ENCODE assay signal across 14 cellular contexts in genomic region chr20:10637563-10637962, GRCh38. TPM values are rescaled to one million over a fixed set of nuclear protein-coding genes. Genes with fewer than 3 reads are reported as not detected.
DNase-seq lines count a peak whose midpoint lies in the region; ATAC-seq, FAIRE-seq and TF ChIP-seq lines count a peak whose summit lies in the region.
"Had no signal": no experiment of that assay in that cellular context is flagged by ENCODE, and none has a peak within 500 bp of the region (broad histone marks: within the 10 kb centered on the region; RNA-seq: fewer than 3 reads in every experiment).

No MANE protein-coding gene starts in this region.

- no peak for ATAC-seq in lower lobe of right lung
- ATAC-seq in activated CD8-positive, alpha-beta memory T cell treated with anti-CD3 and anti-CD28 coated beads, Interleukin-2, amount 10 ng/mL, durations not matched to agents 7 days and 5 days = no peak

- peaks cover 97% of the 10 kb centered on the region for H3K4me1 Mint-ChIP-seq in chondrocyte (ENCODE audit: low read depth)
- no peaks in the 10 kb centered on the region for H3K4me1 Mint-ChIP-seq in activated CD8-positive, alpha-beta memory T cell treated with anti-CD3 and anti-CD28 coated beads, Interleukin-2, amount 10 ng/mL, durations not matched to agents 7 days and 5 days

- H3K4me1 ChIP-seq in lower lobe of right lung (peaks cover 25% of the 10 kb centered on the region), BE2C (peaks cover under 1% of the 10 kb centered on the region; the same call in 1 of the 2 replicates)

- CTCF ChIA-PET in activated CD8-positive, alpha-beta memory T cell treated with anti-CD3 and anti-CD28 coated beads, Interleukin-2, amount 10 ng/mL, durations not matched to agents 7 days and 5 days (lab: Charles Lee) = no interaction called here

- peak overlapping the region; percentile 95 for H3K27ac Mint-ChIP-seq in chondrocyte (ENCODE audit: unreplicated experiment)
- no peak overlapping the region for H3K27ac Mint-ChIP-seq in activated CD8-positive, alpha-beta memory T cell treated with anti-CD3 and anti-CD28 coated beads, Interleukin-2, amount 10 ng/mL, durations not matched to agents 7 days and 5 days
- H3K27ac Mint-ChIP-seq: activated CD4-positive, alpha-beta memory T cell treated with anti-CD3 and anti-CD28 coated beads for 36 hours; activated naive CD8-positive, alpha-beta T cell; T-helper 1 cell treated with Interleukin-12 subunit alpha and Interleukin-12 subunit beta and Interleukin-4 antibody, amounts not matched to agents 30 μg/mL and 1 μg/mL, for 36 hours had no signal

- no peaks in the 10 kb centered on the region for H3K9me3 Mint-ChIP-seq in chondrocyte (ENCODE audit: low read depth)
- no peaks in the 10 kb centered on the region for H3K9me3 Mint-ChIP-seq in activated CD8-positive, alpha-beta memory T cell treated with anti-CD3 and anti-CD28 coated beads, Interleukin-2, amount 10 ng/mL, durations not matched to agents 7 days and 5 days (ENCODE audit: low read depth)
- H3K9me3 Mint-ChIP-seq: activated CD4-positive, alpha-beta memory T cell treated with anti-CD3 and anti-CD28 coated beads for 36 hours; T-helper 1 cell treated with Interleukin-12 subunit alpha and Interleukin-12 subunit beta and Interleukin-4 antibody, amounts not matched to agents 30 μg/mL and 1 μg/mL, for 36 hours had no signal

- H3K27me3 ChIP-seq in lower lobe of right lung (ENCODE audit: low read depth) (no peaks in the 10 kb centered on the region), BE2C (no peaks in the 10 kb centered on the region)

- DNase-seq in NCI-H748 (lab: John Stamatoyannopoulos, UW; ENCODE audit: unreplicated experiment) (peak; percentile 65), chondrocyte (ENCODE audit: low spot score) (no peak), lower lobe of right lung (no peak), RCC 7860 (ENCODE audit: low spot score) (no peak), hippocampal formation (lab: John Stamatoyannopoulos, UW) (no peak), BE2C (no peak)
- no peak for DNase-seq in activated CD8-positive, alpha-beta memory T cell treated with anti-CD3 and anti-CD28 coated beads, Interleukin-2, amount 10 ng/mL, durations not matched to agents 7 days and 5 days
- DNase-seq: activated CD4-positive, alpha-beta memory T cell treated with anti-CD3 and anti-CD28 coated beads for 36 hours; NCI-H1092 had no signal

- H3K36me3 ChIP-seq in lower lobe of right lung (peaks cover 40% of the 10 kb centered on the region), BE2C (no peaks in the 10 kb centered on the region)

- H3K4me3 ChIP-seq in lower lobe of right lung (no peak overlapping the region), BE2C (ENCODE audit: low read depth, low read length) (no peak overlapping the region)

- H3K27ac ChIP-seq in lower lobe of right lung (peak overlapping the region; percentile 32), temporal lobe (ENCODE audit: low read depth, low read length) (peak overlapping the region; percentile 47)

- no peak for FAIRE-seq in RCC 7860 (lab: Jason Lieb, UNC)
- FAIRE-seq: endometrium, GM12891 had no signal

- H3K9me3 ChIP-seq in lower lobe of right lung (no peaks in the 10 kb centered on the region), BE2C (no peaks in the 10 kb centered on the region)

- H3K27me3 Mint-ChIP-seq in chondrocyte (ENCODE audit: low read depth) = no peaks in the 10 kb centered on the region
- no peaks in the 10 kb centered on the region for H3K27me3 Mint-ChIP-seq in activated CD8-positive, alpha-beta memory T cell treated with anti-CD3 and anti-CD28 coated beads, Interleukin-2, amount 10 ng/mL, durations not matched to agents 7 days and 5 days
- H3K27me3 Mint-ChIP-seq: activated CD4-positive, alpha-beta memory T cell treated with anti-CD3 and anti-CD28 coated beads for 36 hours; activated naive CD8-positive, alpha-beta T cell had no signal

- peaks cover 46% of the 10 kb centered on the region for H3K36me3 Mint-ChIP-seq in chondrocyte (ENCODE audit: low read depth)
- no peaks in the 10 kb centered on the region for H3K36me3 Mint-ChIP-seq in activated CD8-positive, alpha-beta memory T cell treated with anti-CD3 and anti-CD28 coated beads, Interleukin-2, amount 10 ng/mL, durations not matched to agents 7 days and 5 days
- H3K36me3 Mint-ChIP-seq: activated CD4-positive, alpha-beta memory T cell treated with anti-CD3 and anti-CD28 coated beads for 36 hours had no signal

- intact Hi-C loops in lower lobe of right lung (cut with DNase I) = no loop called here

- TF ChIP-seq CTCF in chondrocyte (IDR thresholded peaks at IDR 0.05) (no peak), lower lobe of right lung (IDR thresholded peaks at IDR 0.05) (no peak), BE2C (IDR thresholded peaks at IDR 0.05; ENCODE audit: low read depth, low read length) (no peak)

- peak overlapping the region; percentile 54 for H3K4me3 Mint-ChIP-seq in chondrocyte (ENCODE audit: unreplicated experiment)
- H3K4me3 Mint-ChIP-seq in activated CD8-positive, alpha-beta memory T cell treated with anti-CD3 and anti-CD28 coated beads, Interleukin-2, amount 10 ng/mL, durations not matched to agents 7 days and 5 days = no peak overlapping the region
- H3K4me3 Mint-ChIP-seq: activated CD4-positive, alpha-beta memory T cell treated with anti-CD3 and anti-CD28 coated beads for 36 hours; activated naive CD8-positive, alpha-beta T cell; T-helper 1 cell treated with Interleukin-12 subunit alpha and Interleukin-12 subunit beta and Interleukin-4 antibody, amounts not matched to agents 30 μg/mL and 1 μg/mL, for 36 hours had no signal

RNA-seq across cellular contexts. Expression of gene JAG1, which starts 36.2 kb away (rescaled TPM):
- total RNA-seq in chondrocyte = 161 to 510 TPM (median 505 TPM) in 3 replicates
- total RNA-seq in lower lobe of right lung = 60.1 TPM
- total RNA-seq in temporal lobe = 16.0 TPM
- under 1 TPM; 0.15 to 0.54 TPM for total RNA-seq in activated CD8-positive, alpha-beta memory T cell treated with anti-CD3 and anti-CD28 coated beads, Interleukin-2, amount 10 ng/mL, durations not matched to agents 7 days and 5 days
- polyA plus RNA-seq in BE2C (2012; ENCODE audit: insufficient read depth, insufficient read length, low read depth) = 0.25 TPM

Comparison
In these comparisons a context has a peak if more than half of its experiments do, and no peak if none do; other contexts are left out.
1. RNA of gene JAG1, which starts 36.2 kb away (total RNA-seq): 161 to 510 TPM in chondrocyte, 60.1 TPM in lower lobe of right lung (single experiment) and 16.0 TPM in temporal lobe (single experiment); 0.15 to 0.54 TPM in activated CD8-positive, alpha-beta memory T cell treated with anti-CD3 and anti-CD28 coated beads, Interleukin-2, amount 10 ng/mL, durations not matched to agents 7 days and 5 days; every median in the first group is over 10 times any median in the second.